11 cellular contexts compared by ENCODE assay signal in genomic region chr11:2787816-2788750, GRCh38.
DNase-seq lines count a peak whose midpoint lies in the region; ATAC-seq lines count a peak whose summit lies in the region.
"Had no signal": no experiment of that assay in that cellular context is flagged by ENCODE, and none has a peak within 500 bp of the region (broad histone marks: within the 10 kb centered on the region; RNA-seq: fewer than 3 reads in every experiment).

No MANE protein-coding gene starts in this region.

- CTCF ChIA-PET in activated CD8-positive, alpha-beta memory T cell treated with anti-CD3 and anti-CD28 coated beads, Interleukin-2, amount 10 ng/mL, durations not matched to agents 7 days and 5 days (lab: Charles Lee) = no interaction called here

- no peak overlapping the region for H3K27ac Mint-ChIP-seq in activated CD8-positive, alpha-beta memory T cell treated with anti-CD3 and anti-CD28 coated beads, Interleukin-2, amount 10 ng/mL, durations not matched to agents 7 days and 5 days
- H3K27ac Mint-ChIP-seq: effector memory CD8-positive, alpha-beta T cell had no signal

- no peaks in the 10 kb centered on the region for H3K36me3 Mint-ChIP-seq in activated CD8-positive, alpha-beta memory T cell treated with anti-CD3 and anti-CD28 coated beads, Interleukin-2, amount 10 ng/mL, durations not matched to agents 7 days and 5 days

- ATAC-seq in activated CD8-positive, alpha-beta memory T cell treated with anti-CD3 and anti-CD28 coated beads, Interleukin-2, amount 10 ng/mL, durations not matched to agents 7 days and 5 days = no peak
- no peak for ATAC-seq in HG02970 (IDR thresholded peaks at IDR 0.05; ENCODE audit: low FRiP score, unreplicated experiment)
- ATAC-seq: A549; effector memory CD8-positive, alpha-beta T cell had no signal

- DNase-seq in activated CD8-positive, alpha-beta memory T cell treated with anti-CD3 and anti-CD28 coated beads, Interleukin-2, amount 10 ng/mL, durations not matched to agents 7 days and 5 days = peak; percentile 31
- DNase-seq in activated CD8-positive, alpha-beta memory T cell treated with anti-CD3 and anti-CD28 coated beads, Interleukin-2, amount 50 U/mL, for 48 hours = no peak
- DNase-seq in ecto neural progenitor cell (ENCODE audit: low spot score) = peak; percentile 55
- DNase-seq in mesenteric fat pad (ENCODE audit: low spot score) = peak; percentile 82
- peak; percentile 19 for DNase-seq in stimulated activated CD8-positive, alpha-beta memory T cell treated with anti-CD3 and anti-CD28 coated beads, Interleukin-4, amount 100 ng/mL, for 48 hours
- no peak for DNase-seq in hypothalamus (lab: John Stamatoyannopoulos, UW)
- no peak for DNase-seq in cerebellar nuclear complex (lab: John Stamatoyannopoulos, UW)
- DNase-seq: effector memory CD8-positive, alpha-beta T cell; NCI-H226 had no signal

- no peak overlapping the region for H3K4me3 Mint-ChIP-seq in activated CD8-positive, alpha-beta memory T cell treated with anti-CD3 and anti-CD28 coated beads, Interleukin-2, amount 10 ng/mL, durations not matched to agents 7 days and 5 days
- H3K4me3 Mint-ChIP-seq: effector memory CD8-positive, alpha-beta T cell had no signal

- no peaks in the 10 kb centered on the region for H3K9me3 Mint-ChIP-seq in activated CD8-positive, alpha-beta memory T cell treated with anti-CD3 and anti-CD28 coated beads, Interleukin-2, amount 10 ng/mL, durations not matched to agents 7 days and 5 days (ENCODE audit: low read depth)
- H3K9me3 Mint-ChIP-seq: effector memory CD8-positive, alpha-beta T cell had no signal

- H3K27me3 Mint-ChIP-seq in activated CD8-positive, alpha-beta memory T cell treated with anti-CD3 and anti-CD28 coated beads, Interleukin-2, amount 10 ng/mL, durations not matched to agents 7 days and 5 days = peaks cover 28% of the 10 kb centered on the region

- H3K4me1 Mint-ChIP-seq in activated CD8-positive, alpha-beta memory T cell treated with anti-CD3 and anti-CD28 coated beads, Interleukin-2, amount 10 ng/mL, durations not matched to agents 7 days and 5 days = no peaks in the 10 kb centered on the region

Comparison
In these comparisons a context has a peak if more than half of its experiments do, and no peak if none do; other contexts are left out.
1. DNase-seq: peak in activated CD8-positive, alpha-beta memory T cell treated with anti-CD3 and anti-CD28 coated beads, Interleukin-2, amount 10 ng/mL, durations not matched to agents 7 days and 5 days (single experiment), ecto neural progenitor cell (single experiment), mesenteric fat pad (single experiment) and stimulated activated CD8-positive, alpha-beta memory T cell treated with anti-CD3 and anti-CD28 coated beads, Interleukin-4, amount 100 ng/mL, for 48 hours (single experiment); none in activated CD8-positive, alpha-beta memory T cell treated with anti-CD3 and anti-CD28 coated beads, Interleukin-2, amount 50 U/mL, for 48 hours (single experiment), hypothalamus (0 of 51) and cerebellar nuclear complex (0 of 2).